Comparison of ENCODE assay signal across 8 cellular contexts in the genomic region with DNA sequence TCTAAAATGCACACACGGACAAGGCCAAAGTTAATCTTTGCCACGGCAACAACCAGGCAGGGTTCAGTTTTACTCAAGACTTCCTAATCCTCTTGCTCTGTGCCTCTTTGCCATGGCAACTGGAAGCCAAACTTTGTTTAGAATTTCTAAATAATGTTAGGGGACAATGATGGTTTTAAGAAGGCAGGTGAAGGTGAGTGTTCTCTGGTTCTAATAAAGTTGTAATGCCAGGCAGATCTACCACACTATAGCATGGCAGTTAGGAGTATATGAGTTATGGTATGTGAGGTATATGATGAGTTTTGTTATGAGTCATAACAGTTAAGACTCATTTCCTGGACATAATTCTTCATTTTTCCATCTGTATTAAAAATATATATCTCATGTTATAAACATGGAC. TPM values are rescaled to one million over a fixed set of nuclear protein-coding genes. Genes with fewer than 3 reads are reported as not detected.
DNase-seq lines count a peak whose midpoint lies in the region; ATAC-seq lines count a peak whose summit lies in the region.

No MANE protein-coding gene starts in this region.

- no peaks in the 10 kb centered on the region for H3K9me3 Mint-ChIP-seq in activated CD4-positive, alpha-beta T cell treated with anti-CD3 and anti-CD28 coated beads, Interleukin-2, amount 10 ng/mL, durations not matched to agents 24 days and 14 days
- no peaks in the 10 kb centered on the region for H3K9me3 Mint-ChIP-seq in naive B cell

- ATAC-seq in HG03066 (IDR thresholded peaks at IDR 0.05; ENCODE audit: low read depth, unreplicated experiment) (peak; percentile 62), naive B cell (ENCODE audit: low read depth in 2 of 2) (no peak)

- intact Hi-C loops in activated CD4-positive, alpha-beta T cell treated with anti-CD3 and anti-CD28 coated beads, Interleukin-2, amount 10 ng/mL, durations not matched to agents 24 days and 14 days (cut with micrococcal nuclease) = loop anchor here (1.0 to 5.0 kb wide), 6 partner anchors 9 to 484 kb away; partner anchors contain the start of gene NEK7

- peaks cover 48% of the 10 kb centered on the region for H3K36me3 Mint-ChIP-seq in activated CD4-positive, alpha-beta T cell treated with anti-CD3 and anti-CD28 coated beads, Interleukin-2, amount 10 ng/mL, durations not matched to agents 24 days and 14 days (ENCODE audit: low read depth)
- H3K36me3 Mint-ChIP-seq in naive B cell = peaks cover 19 to 22% of the 10 kb centered on the region in 2 donors

- peak overlapping the region; percentile 89 for H3K4me3 Mint-ChIP-seq in activated CD4-positive, alpha-beta T cell treated with anti-CD3 and anti-CD28 coated beads, Interleukin-2, amount 10 ng/mL, durations not matched to agents 24 days and 14 days
- H3K4me3 Mint-ChIP-seq in naive B cell = peak overlapping the region; percentile 78 to 95 (median 88)

- peak; percentile 87 for DNase-seq in activated CD4-positive, alpha-beta T cell treated with anti-CD3 and anti-CD28 coated beads, Interleukin-2, amount 10 ng/mL, durations not matched to agents 24 days and 14 days
- no peak for DNase-seq in activated CD4-positive, alpha-beta T cell treated with anti-CD3 and anti-CD28 coated beads for 1 hour
- DNase-seq in SKM-1 treated with dmso at 0.1 percent for 144 hours (lab: John Stamatoyannopoulos, UW; ENCODE audit: unreplicated experiment) = peak; percentile 82
- DNase-seq in naive B cell = no peak
- DNase-seq in GOT3 (lab: John Stamatoyannopoulos, UW) = no peak
- no peak for DNase-seq in DMS 273 (lab: John Stamatoyannopoulos, UW; ENCODE audit: unreplicated experiment)
- no peak for DNase-seq in middle frontal gyrus (ENCODE audit: extremely low spot score, low spot score)

- peaks cover 39% of the 10 kb centered on the region for H3K4me1 Mint-ChIP-seq in activated CD4-positive, alpha-beta T cell treated with anti-CD3 and anti-CD28 coated beads, Interleukin-2, amount 10 ng/mL, durations not matched to agents 24 days and 14 days
- peaks cover 35 to 52% (median 37%) of the 10 kb centered on the region in 3 donors for H3K4me1 Mint-ChIP-seq in naive B cell

- no peaks in the 10 kb centered on the region for H3K27me3 Mint-ChIP-seq in activated CD4-positive, alpha-beta T cell treated with anti-CD3 and anti-CD28 coated beads, Interleukin-2, amount 10 ng/mL, durations not matched to agents 24 days and 14 days
- H3K27me3 Mint-ChIP-seq in naive B cell = no peaks in the 10 kb centered on the region

- peak overlapping the region; percentile 97 for H3K27ac Mint-ChIP-seq in activated CD4-positive, alpha-beta T cell treated with anti-CD3 and anti-CD28 coated beads, Interleukin-2, amount 10 ng/mL, durations not matched to agents 24 days and 14 days
- H3K27ac Mint-ChIP-seq in naive B cell = peak overlapping the region; percentile 49 to 96 (median 72)

RNA-seq across cellular contexts. Expression of gene PTPRC, which starts 2.7 kb away (rescaled TPM):
- total RNA-seq in activated CD4-positive, alpha-beta T cell treated with anti-CD3 and anti-CD28 coated beads, Interleukin-2, amount 10 ng/mL, durations not matched to agents 24 days and 14 days = 436 and 438 TPM in 2 replicates
- polyA plus RNA-seq in naive B cell (ENCODE audit: low read depth in 6 of 6) = 1,000 to 10,000 TPM in 1 of 6 donors, 100 to 1,000 TPM in 5; 771 to 1,016 (median 851) TPM

Comparison
In these comparisons a context has a peak if more than half of its experiments do, and no peak if none do; other contexts are left out.
1. DNase-seq: peak in activated CD4-positive, alpha-beta T cell treated with anti-CD3 and anti-CD28 coated beads, Interleukin-2, amount 10 ng/mL, durations not matched to agents 24 days and 14 days (single experiment) and SKM-1 treated with dmso at 0.1 percent for 144 hours (single experiment); none in activated CD4-positive, alpha-beta T cell treated with anti-CD3 and anti-CD28 coated beads for 1 hour (single experiment), naive B cell (single experiment), GOT3 (single experiment), DMS 273 (single experiment) and middle frontal gyrus (single experiment).